Comparison of ENCODE assay signal across 1 cellular context in the genomic region with DNA sequence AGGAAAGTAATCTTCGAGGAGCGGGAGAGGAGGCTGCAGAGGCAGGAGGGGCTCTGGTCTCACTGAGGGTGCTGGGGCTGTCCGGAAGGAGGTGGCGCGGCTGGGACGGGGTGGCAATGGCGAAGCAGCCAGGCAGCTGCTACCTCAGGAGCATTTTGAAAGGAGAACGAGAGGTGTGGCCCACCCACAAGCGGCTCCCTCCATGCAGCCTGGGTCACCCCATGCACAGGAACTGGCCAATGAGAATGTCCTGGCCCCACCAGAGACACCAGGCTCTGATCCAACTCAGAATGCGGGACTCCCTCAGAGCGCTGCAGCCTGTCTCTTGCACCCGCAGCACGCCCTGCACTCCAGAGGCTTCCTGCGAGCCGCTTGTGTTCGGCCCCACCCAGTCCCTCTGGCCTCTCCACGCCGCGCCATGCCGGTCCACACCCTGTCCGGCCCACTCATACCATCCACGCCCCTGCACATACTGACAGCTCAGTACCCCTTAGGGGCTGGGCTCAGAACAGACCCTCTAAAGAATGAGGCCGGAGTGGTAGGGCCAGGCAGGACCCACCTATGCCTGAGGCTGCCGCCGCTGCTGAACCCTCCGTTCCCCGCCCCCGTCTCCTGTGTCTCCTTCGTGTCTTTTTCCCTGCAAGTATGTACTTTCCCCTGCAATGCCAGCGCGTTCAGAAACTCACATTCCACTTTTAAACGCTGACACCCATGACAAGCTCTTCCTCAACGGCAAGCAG.
A peak's percentile ranks its signal among the peaks of the same experiment; 100 is the strongest.
TF ChIP-seq lines count a peak whose summit lies in the region.

No MANE protein-coding gene starts in this region.

TF ChIP-seq in HepG2, 621 proteins besides CTCF, POLR2A, EP300 and RAD21 (continued from another document and continues in another):
- TF ChIP-seq, protein P1, sequence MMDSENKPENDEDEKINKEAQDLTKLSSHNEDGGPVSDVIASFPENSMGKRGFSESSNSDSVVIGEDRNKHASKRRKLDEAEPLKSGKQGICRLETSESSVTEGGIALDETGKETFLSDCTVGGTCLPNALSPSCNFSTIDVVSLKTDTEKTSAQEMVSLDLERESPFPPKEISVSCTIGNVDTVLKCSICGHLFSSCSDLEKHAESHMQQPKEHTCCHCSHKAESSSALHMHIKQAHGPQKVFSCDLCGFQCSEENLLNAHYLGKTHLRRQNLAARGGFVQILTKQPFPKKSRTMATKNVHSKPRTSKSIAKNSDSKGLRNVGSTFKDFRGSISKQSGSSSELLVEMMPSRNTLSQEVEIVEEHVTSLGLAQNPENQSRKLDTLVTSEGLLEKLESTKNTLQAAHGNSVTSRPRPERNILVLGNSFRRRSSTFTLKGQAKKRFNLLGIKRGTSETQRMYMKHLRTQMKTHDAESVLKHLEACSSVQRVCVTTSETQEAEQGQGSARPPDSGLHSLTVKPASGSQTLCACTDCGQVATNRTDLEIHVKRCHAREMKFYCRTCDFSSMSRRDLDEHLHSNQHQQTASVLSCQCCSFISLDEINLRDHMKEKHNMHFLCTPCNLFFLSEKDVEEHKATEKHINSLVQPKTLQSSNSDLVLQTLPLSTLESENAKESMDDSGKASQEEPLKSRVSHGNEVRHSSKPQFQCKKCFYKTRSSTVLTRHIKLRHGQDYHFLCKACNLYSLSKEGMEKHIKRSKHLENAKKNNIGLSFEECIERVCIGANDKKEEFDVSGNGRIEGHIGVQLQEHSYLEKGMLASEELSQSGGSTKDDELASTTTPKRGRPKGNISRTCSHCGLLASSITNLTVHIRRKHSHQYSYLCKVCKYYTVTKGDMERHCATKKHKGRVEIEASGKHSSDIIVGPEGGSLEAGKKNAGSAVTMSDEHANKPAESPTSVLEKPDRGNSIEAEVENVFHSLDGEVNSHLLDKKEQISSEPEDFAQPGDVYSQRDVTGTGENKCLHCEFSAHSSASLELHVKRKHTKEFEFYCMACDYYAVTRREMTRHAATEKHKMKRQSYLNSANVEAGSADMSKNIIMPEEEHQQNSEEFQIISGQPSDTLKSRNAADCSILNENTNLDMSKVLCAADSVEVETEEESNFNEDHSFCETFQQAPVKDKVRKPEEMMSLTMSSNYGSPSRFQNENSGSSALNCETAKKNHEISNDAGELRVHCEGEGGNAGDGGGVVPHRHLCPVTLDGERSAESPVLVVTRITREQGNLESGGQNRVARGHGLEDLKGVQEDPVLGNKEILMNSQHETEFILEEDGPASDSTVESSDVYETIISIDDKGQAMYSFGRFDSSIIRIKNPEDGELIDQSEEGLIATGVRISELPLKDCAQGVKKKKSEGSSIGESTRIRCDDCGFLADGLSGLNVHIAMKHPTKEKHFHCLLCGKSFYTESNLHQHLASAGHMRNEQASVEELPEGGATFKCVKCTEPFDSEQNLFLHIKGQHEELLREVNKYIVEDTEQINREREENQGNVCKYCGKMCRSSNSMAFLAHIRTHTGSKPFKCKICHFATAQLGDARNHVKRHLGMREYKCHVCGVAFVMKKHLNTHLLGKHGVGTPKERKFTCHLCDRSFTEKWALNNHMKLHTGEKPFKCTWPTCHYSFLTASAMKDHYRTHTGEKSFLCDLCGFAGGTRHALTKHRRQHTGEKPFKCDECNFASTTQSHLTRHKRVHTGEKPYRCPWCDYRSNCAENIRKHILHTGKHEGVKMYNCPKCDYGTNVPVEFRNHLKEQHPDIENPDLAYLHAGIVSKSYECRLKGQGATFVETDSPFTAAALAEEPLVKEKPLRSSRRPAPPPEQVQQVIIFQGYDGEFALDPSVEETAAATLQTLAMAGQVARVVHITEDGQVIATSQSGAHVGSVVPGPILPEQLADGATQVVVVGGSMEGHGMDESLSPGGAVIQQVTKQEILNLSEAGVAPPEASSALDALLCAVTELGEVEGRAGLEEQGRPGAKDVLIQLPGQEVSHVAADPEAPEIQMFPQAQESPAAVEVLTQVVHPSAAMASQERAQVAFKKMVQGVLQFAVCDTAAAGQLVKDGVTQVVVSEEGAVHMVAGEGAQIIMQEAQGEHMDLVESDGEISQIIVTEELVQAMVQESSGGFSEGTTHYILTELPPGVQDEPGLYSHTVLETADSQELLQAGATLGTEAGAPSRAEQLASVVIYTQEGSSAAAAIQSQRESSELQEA (CRISPR knock-in tag; IDR thresholded peaks at IDR 0.05; ENCODE audit: not compliant biosample characterization): peak; percentile 71
- TF ChIP-seq RNF2 (conservative IDR thresholded peaks at IDR 0.05; ENCODE audit: low read depth) (no peak), WIZ (CRISPR knock-in tag; IDR thresholded peaks at IDR 0.05) (peak; percentile 78; the same call in 1 of the 2 replicates), MXD4 (CRISPR knock-in tag; IDR thresholded peaks at IDR 0.05) (no peak), ZNF460 (CRISPR knock-in tag; IDR thresholded peaks at IDR 0.05; ENCODE audit: borderline replicate concordance) (no peak), ATF7 (IDR thresholded peaks at IDR 0.05) (no peak), ATF7 (CRISPR knock-in tag; IDR thresholded peaks at IDR 0.05) (0 out of 2 replicates have a peak, but pooled peaks have one; percentile 9), ZNF616 (CRISPR knock-in tag; IDR thresholded peaks at IDR 0.05; ENCODE audit: low read depth) (peak; percentile 71; the same call in 1 of the 2 replicates), ARNTL (CRISPR knock-in tag; IDR thresholded peaks at IDR 0.05) (no peak), FOXA1 (IDR thresholded peaks at IDR 0.05) (no peak), FOXA1 (CRISPR knock-in tag; IDR thresholded peaks at IDR 0.05) (no peak), MXI1 (IDR thresholded peaks at IDR 0.05; ENCODE audit: borderline replicate concordance, low read depth, low read length) (0 out of 3 replicates have a peak, but pooled peaks have one; percentile 12), PAWR (CRISPR knock-in tag; IDR thresholded peaks at IDR 0.05; ENCODE audit: borderline replicate concordance) (0 out of 2 replicates have a peak, but pooled peaks have one; percentile 38), POGZ (CRISPR knock-in tag; IDR thresholded peaks at IDR 0.05) (no peak), PHF21A (CRISPR knock-in tag; IDR thresholded peaks at IDR 0.05) (no peak), ZNF792 (CRISPR knock-in tag; IDR thresholded peaks at IDR 0.05) (peak; percentile 21; the same call in 1 of the 2 replicates), ZNF44 (CRISPR knock-in tag; IDR thresholded peaks at IDR 0.05) (peak; percentile 20; the same call in 1 of the 2 replicates), SMAD9 (CRISPR knock-in tag; IDR thresholded peaks at IDR 0.05) (no peak), ZSCAN25 (CRISPR knock-in tag; IDR thresholded peaks at IDR 0.05) (peak; percentile 40; the same call in 1 of the 2 replicates), ZBTB38 (CRISPR knock-in tag; IDR thresholded peaks at IDR 0.05) (no peak), ZNF501 (CRISPR knock-in tag; IDR thresholded peaks at IDR 0.05) (peak; percentile 67; the same call in 1 of the 2 replicates), ZNF75D (CRISPR knock-in tag; IDR thresholded peaks at IDR 0.05; ENCODE audit: borderline replicate concordance) (no peak), NFYB (CRISPR knock-in tag; IDR thresholded peaks at IDR 0.05) (peak; percentile 68), ZNF703 (CRISPR knock-in tag; IDR thresholded peaks at IDR 0.05; ENCODE audit: borderline replicate concordance) (0 out of 2 replicates have a peak, but pooled peaks have one; percentile 62), ZFP36L1 (CRISPR knock-in tag; IDR thresholded peaks at IDR 0.05) (no peak), SNAI1 (CRISPR knock-in tag; IDR thresholded peaks at IDR 0.05; ENCODE audit: borderline replicate concordance) (0 out of 2 replicates have a peak, but pooled peaks have one; percentile 22), ZNF124 (CRISPR knock-in tag; IDR thresholded peaks at IDR 0.05) (no peak), NR3C1 (CRISPR knock-in tag; IDR thresholded peaks at IDR 0.05) (no peak), KLF16 (CRISPR knock-in tag; IDR thresholded peaks at IDR 0.05) (0 out of 4 replicates have a peak, but pooled peaks of 1 of the 2 experiments have one; percentile 68), HNF1B (CRISPR knock-in tag; IDR thresholded peaks at IDR 0.05) (peak; percentile 65; the same call in 1 of the 2 replicates), ZNF552 (CRISPR knock-in tag; IDR thresholded peaks at IDR 0.05; ENCODE audit: borderline replicate concordance) (no peak), MYC (CRISPR knock-in tag; IDR thresholded peaks at IDR 0.05; ENCODE audit: borderline replicate concordance) (no peak), THAP8 (CRISPR knock-in tag; IDR thresholded peaks at IDR 0.05; ENCODE audit: borderline replicate concordance) (0 out of 2 replicates have a peak, but pooled peaks have one; percentile 64), ZNF574 (CRISPR knock-in tag; IDR thresholded peaks at IDR 0.05) (no peak), RERE (CRISPR knock-in tag; IDR thresholded peaks at IDR 0.05; ENCODE audit: low read depth) (no peak), ZMAT3 (CRISPR knock-in tag; conservative IDR thresholded peaks at IDR 0.05) (0 out of 2 replicates have a peak, but pooled peaks have one; percentile 31)
- TF ChIP-seq, protein P2, sequence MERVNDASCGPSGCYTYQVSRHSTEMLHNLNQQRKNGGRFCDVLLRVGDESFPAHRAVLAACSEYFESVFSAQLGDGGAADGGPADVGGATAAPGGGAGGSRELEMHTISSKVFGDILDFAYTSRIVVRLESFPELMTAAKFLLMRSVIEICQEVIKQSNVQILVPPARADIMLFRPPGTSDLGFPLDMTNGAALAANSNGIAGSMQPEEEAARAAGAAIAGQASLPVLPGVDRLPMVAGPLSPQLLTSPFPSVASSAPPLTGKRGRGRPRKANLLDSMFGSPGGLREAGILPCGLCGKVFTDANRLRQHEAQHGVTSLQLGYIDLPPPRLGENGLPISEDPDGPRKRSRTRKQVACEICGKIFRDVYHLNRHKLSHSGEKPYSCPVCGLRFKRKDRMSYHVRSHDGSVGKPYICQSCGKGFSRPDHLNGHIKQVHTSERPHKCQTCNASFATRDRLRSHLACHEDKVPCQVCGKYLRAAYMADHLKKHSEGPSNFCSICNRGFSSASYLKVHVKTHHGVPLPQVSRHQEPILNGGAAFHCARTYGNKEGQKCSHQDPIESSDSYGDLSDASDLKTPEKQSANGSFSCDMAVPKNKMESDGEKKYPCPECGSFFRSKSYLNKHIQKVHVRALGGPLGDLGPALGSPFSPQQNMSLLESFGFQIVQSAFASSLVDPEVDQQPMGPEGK (CRISPR knock-in tag; IDR thresholded peaks at IDR 0.05): no peak
